In genomic region chr11:3382613-3383275, GRCh38 we compare ENCODE assay signal across 25 cellular contexts. TPM values are rescaled to one million over a fixed set of nuclear protein-coding genes. Genes with fewer than 3 reads are reported as not detected.
DNase-seq lines count a peak whose midpoint lies in the region; ATAC-seq, FAIRE-seq and TF ChIP-seq lines count a peak whose summit lies in the region.
"Had no signal": no experiment of that assay in that cellular context is flagged by ENCODE, and none has a peak within 500 bp of the region (broad histone marks: within the 10 kb centered on the region; RNA-seq: fewer than 3 reads in every experiment).

No MANE protein-coding gene starts in this region.

- H4K5ac ChIP-seq in H9 (ENCODE audit: insufficient read length, low read depth, low read length), result no peak overlapping the region
- no peak overlapping the region for H4K5ac ChIP-seq in H1 (ENCODE audit: insufficient read length, low read depth, low read length)

- H3K4ac ChIP-seq in H9 (ENCODE audit: low read depth, low read length) (no peak overlapping the region), H1 (replicated peaks; ENCODE audit: insufficient read length, low read depth, low read length) (no peak overlapping the region)

- CTCF ChIA-PET in H1 (lab: Charles Lee; ENCODE audit: partially characterized antibody), result interaction anchor here (0.6 to 6.1 kb wide), 8 partner anchors 10 to 385 kb away, joined by 3 to 44 read pairs (median 4); no protein-coding TSS in a partner anchor
- CTCF ChIA-PET in PC-9 (lab: Charles Lee), result no interaction called here

- H3K9ac ChIP-seq in H9 (ENCODE audit: extremely low read depth, insufficient read length, low read length) (peak overlapping the region; percentile 50), Loucy (ENCODE audit: low read depth, low read length, poor library complexity, severe bottlenecking) (no peak overlapping the region), H1 (replicated peaks in 1 of 4; ENCODE audit: extremely low read depth in 1 of 4, low read depth in 3 of 4, low read length in 3 of 4) (peak overlapping the region in 1 of 4 experiments; percentile 52; a peak in 2 of 7 replicates), neural progenitor cell (no peak overlapping the region)

- no peak overlapping the region for H3K18ac ChIP-seq in H9 (ENCODE audit: insufficient read length, low read depth, low read length)
- no peak overlapping the region for H3K18ac ChIP-seq in H1 (ENCODE audit: extremely low read depth, low read length)

- no peak overlapping the region for H2AFZ ChIP-seq in H9 (ENCODE audit: low read length)
- no peak overlapping the region for H2AFZ ChIP-seq in Loucy (ENCODE audit: low read length)
- H2AFZ ChIP-seq in H1 (ENCODE audit: low read length), result no peak overlapping the region
- H2AFZ ChIP-seq in neural progenitor cell (replicated peaks), result no peak overlapping the region
- H2AFZ ChIP-seq in PC-9, result no peak overlapping the region

- H3K27me3 ChIP-seq in H9 (ENCODE audit: insufficient read depth, low read length) (no peaks in the 10 kb centered on the region), Loucy (ENCODE audit: insufficient read depth, low read length, poor library complexity, severe bottlenecking) (peaks cover 5% of the 10 kb centered on the region), H1 (replicated peaks in 1 of 4; ENCODE audit: control insufficient read depth in 3 of 4, extremely low read depth in 1 of 4, insufficient read depth in 3 of 4, low read length in 3 of 4) (no peaks in the 10 kb centered on the region), neural progenitor cell (no peaks in the 10 kb centered on the region), MG63 (no peaks in the 10 kb centered on the region), PC-9 (ENCODE audit: insufficient read depth, low read depth) (peaks cover 6% of the 10 kb centered on the region; the same call in 1 of the 2 replicates)
- H3K27me3 ChIP-seq: gastroesophageal sphincter, pancreas, Peyer's patch had no signal

- H3K23ac ChIP-seq in H9 (ENCODE audit: insufficient read length, low read depth, low read length) (no peak overlapping the region), H1 (ENCODE audit: insufficient read length) (no peak overlapping the region)

- no peak overlapping the region for H3K27ac ChIP-seq in H9 (ENCODE audit: insufficient read length, low read depth, low read length)
- peak overlapping the region; percentile 39; the same call in 1 of the 2 replicates for H3K27ac ChIP-seq in H1 (ENCODE audit: low read depth, low read length)
- no peak overlapping the region for H3K27ac ChIP-seq in neural progenitor cell
- no peak overlapping the region for H3K27ac ChIP-seq in PC-9
- H3K27ac ChIP-seq: gastroesophageal sphincter, pancreas, Peyer's patch had no signal

- H4K91ac ChIP-seq in H9 (ENCODE audit: insufficient read length, low read depth, low read length), result no peak overlapping the region
- H4K91ac ChIP-seq in H1 (replicated peaks; ENCODE audit: insufficient read length, low read length), result no peak overlapping the region

- no peak for TF ChIP-seq RAD21 in H1 (IDR thresholded peaks at IDR 0.05 in 1 of 2, conservative IDR thresholded peaks at IDR 0.05 in 1 of 2; ENCODE audit: low read depth in 2 of 2, low read length in 2 of 2)

- H3K4me1 Mint-ChIP-seq in H9, result peaks cover 31 to 34% of the 10 kb centered on the region in 2 experiments
- H3K4me1 Mint-ChIP-seq in neural progenitor cell, result peaks cover 14% of the 10 kb centered on the region

- H3K79me1 ChIP-seq in H9 (ENCODE audit: insufficient read depth, low read depth, low read length, poor library complexity, severe bottlenecking) (peaks cover 4% of the 10 kb centered on the region), H1 (ENCODE audit: low read depth, low read length) (peaks cover 9% of the 10 kb centered on the region)

- H3K14ac ChIP-seq in H9 (ENCODE audit: insufficient read depth, low read length) (no peak overlapping the region), H1 (ENCODE audit: insufficient read length) (no peak overlapping the region)

- no peak for TF ChIP-seq EP300 in H1 (IDR thresholded peaks at IDR 0.05; ENCODE audit: borderline replicate concordance in 1 of 2, low read depth in 2 of 2, low read length in 2 of 2)

- H3K23me2 ChIP-seq in H9 (ENCODE audit: insufficient read length, low read depth, low read length, poor library complexity, severe bottlenecking), result peaks cover 11% of the 10 kb centered on the region
- H3K23me2 ChIP-seq in H1 (ENCODE audit: low read depth, low read length), result peaks cover 4% of the 10 kb centered on the region

- H2BK15ac ChIP-seq in H9 (ENCODE audit: low read depth, low read length), result no peak overlapping the region
- no peak overlapping the region for H2BK15ac ChIP-seq in H1 (ENCODE audit: low read length)

- H3K36me3 ChIP-seq in Loucy (ENCODE audit: insufficient read depth, low read length), result no peaks in the 10 kb centered on the region
- H3K36me3 ChIP-seq in H1 (ENCODE audit: control insufficient read depth in 2 of 4, insufficient read depth in 4 of 4, low read length in 3 of 4), result peaks cover 23 to 58% (median 41%) of the 10 kb centered on the region in 4 experiments
- no peaks in the 10 kb centered on the region for H3K36me3 ChIP-seq in neural progenitor cell
- no peaks in the 10 kb centered on the region; the same call in 1 of the 2 replicates for H3K36me3 ChIP-seq in MG63
- no peaks in the 10 kb centered on the region for H3K36me3 ChIP-seq in PC-9 (ENCODE audit: low read depth)
- H3K36me3 ChIP-seq: pancreas, Peyer's patch had no signal

- H3K4me2 ChIP-seq in H9 (ENCODE audit: insufficient read depth, insufficient read length, low read length) (peak overlapping the region; percentile 88), Loucy (ENCODE audit: low read depth, low read length, poor library complexity, severe bottlenecking) (no peak overlapping the region), H1 (ENCODE audit: insufficient read depth in 1 of 2, low read depth in 2 of 2, low read length in 2 of 2) (peak overlapping the region; percentile 72 to 89), neural progenitor cell (peak overlapping the region; percentile 94), PC-9 (no peak overlapping the region)

- peak overlapping the region in 1 of 3 experiments; percentile 85; a peak in 3 of 7 replicates for H3K27ac Mint-ChIP-seq in H9
- no peak overlapping the region for H3K27ac Mint-ChIP-seq in neural progenitor cell
- H3K27ac Mint-ChIP-seq: activated CD4-positive, alpha-beta T cell treated with anti-CD3 and anti-CD28 coated beads for 36 hours; activated naive CD4-positive, alpha-beta T cell treated with anti-CD3 and anti-CD28 coated beads, Interleukin-2, amount 50 U/mL, for 72 hours; CD14-positive monocyte; nephron had no signal

- H2BK5ac ChIP-seq in H9 (ENCODE audit: insufficient read length, low read length), result no peak overlapping the region
- H2BK5ac ChIP-seq in H1 (ENCODE audit: low read depth, low read length), result no peak overlapping the region

- intact Hi-C loops in PC-9 (cut with micrococcal nuclease; ENCODE audit: unreplicated experiment), result no loop called here

- no peak overlapping the region for H2BK120ac ChIP-seq in H9 (ENCODE audit: low read depth, low read length, poor library complexity, severe bottlenecking)
- H2BK120ac ChIP-seq in H1 (replicated peaks; ENCODE audit: low read depth, low read length), result no peak overlapping the region

- BruUV-seq in PC-9 (replicated peaks; lab: Mats Ljungman, UMichigan), result no TSS peak

- no peaks in the 10 kb centered on the region for H3K9me3 ChIP-seq in H9 (ENCODE audit: control insufficient read depth, low read depth, low read length)
- peaks cover 5% of the 10 kb centered on the region; the same call in 1 of the 2 replicates for H3K9me3 ChIP-seq in Loucy (ENCODE audit: insufficient read depth, low read depth, low read length)
- H3K9me3 ChIP-seq in H1 (ENCODE audit: insufficient read depth in 2 of 2, low read depth in 1 of 2, low read length in 1 of 2), result no peaks in the 10 kb centered on the region
- H3K9me3 ChIP-seq in neural progenitor cell (ENCODE audit: low read depth), result no peaks in the 10 kb centered on the region
- peaks cover 3% of the 10 kb centered on the region; the same call in 1 of the 2 replicates for H3K9me3 ChIP-seq in MG63
- peaks cover under 1% of the 10 kb centered on the region; the same call in 1 of the 2 replicates for H3K9me3 ChIP-seq in PC-9 (ENCODE audit: insufficient read depth, low read depth)
- H3K9me3 ChIP-seq: gastroesophageal sphincter, HAP-1, pancreas, Peyer's patch had no signal

- TF ChIP-seq CTCF in H9 (conservative IDR thresholded peaks at IDR 0.05) (no peak), Loucy (conservative IDR thresholded peaks at IDR 0.05; ENCODE audit: low read length) (peak; percentile 27; the same call in 1 of the 2 replicates), H1 (IDR thresholded peaks at IDR 0.05; ENCODE audit: control extremely low read depth in 1 of 3, insufficient read depth in 1 of 3, low read depth in 1 of 3, low read length in 3 of 3) (no peak), neural progenitor cell (IDR thresholded peaks at IDR 0.05) (no peak), PC-9 (conservative IDR thresholded peaks at IDR 0.05) (no peak)

- FAIRE-seq in H1 (lab: Jason Lieb, UNC), result no peak
- FAIRE-seq: bronchial epithelial cell, pancreas had no signal

- POLR2A ChIA-PET in H1 (lab: Charles Lee; ENCODE audit: partially characterized antibody), result interaction anchor here (1.8 to 13.5 kb wide), 6 partner anchors 10 to 28 kb away, joined by 4 to 233 read pairs (median 84); no protein-coding TSS in a partner anchor
- POLR2A ChIA-PET in PC-9 (lab: Charles Lee; ENCODE audit: unreplicated experiment), result no interaction called here

- H3K9me2 ChIP-seq in Loucy (replicated peaks; ENCODE audit: low read depth, low read length) (no peaks in the 10 kb centered on the region), PC-9 (ENCODE audit: insufficient read depth) (no peaks in the 10 kb centered on the region)

- H3K4me3 ChIP-seq in Loucy (ENCODE audit: low read length, poor library complexity, severe bottlenecking), result no peak overlapping the region
- peak overlapping the region; percentile 69 to 96 (median 79); a peak in 6 of 8 replicates for H3K4me3 ChIP-seq in H1 (ENCODE audit: extremely low read depth in 1 of 4, insufficient read depth in 2 of 4, low read depth in 3 of 4, low read length in 4 of 4)
- H3K4me3 ChIP-seq in neural progenitor cell, result peak overlapping the region; percentile 56
- H3K4me3 ChIP-seq in MG63, result no peak overlapping the region
- H3K4me3 ChIP-seq in PC-9, result no peak overlapping the region
- H3K4me3 ChIP-seq: gastroesophageal sphincter, HAP-1, pancreas, Peyer's patch had no signal

- DNase-seq in H9, result no peak
- DNase-seq in H1 (ENCODE audit: low read depth in 1 of 2, low spot score in 2 of 2), result no peak
- no peak for DNase-seq in neural progenitor cell (ENCODE audit: low spot score)
- DNase-seq in MG63, result no peak
- DNase-seq in PC-9, result no peak
- DNase-seq in NCI-H510A treated with DMSO at 0.1 percent for 48 hours (lab: John Stamatoyannopoulos, UW), result no peak
- DNase-seq: activated CD4-positive, alpha-beta T cell treated with anti-CD3 and anti-CD28 coated beads for 36 hours; activated effector memory CD4-positive, alpha-beta T cell treated with Interleukin-2 at 50 U/mL for 16 hours; DMS79 treated with DMSO at 0.1 percent for 48 hours; mammary epithelial cell; NCI-H1048; NCI-H1694 treated with DMSO at 0.1 percent for 48 hours; NCI-H524; pancreas; Peyer's patch; SHP77; stimulated activated naive CD4-positive, alpha-beta T cell treated with Interleukin-2 at 50 U/mL for 16 hours had no signal

- H2BK12ac ChIP-seq in H9 (ENCODE audit: insufficient read length, low read depth, low read length), result no peak overlapping the region
- no peak overlapping the region for H2BK12ac ChIP-seq in H1 (ENCODE audit: low read depth, low read length)

- no peak overlapping the region for H2AK5ac ChIP-seq in H9 (ENCODE audit: insufficient read length, low read length)
- H2AK5ac ChIP-seq in H1 (ENCODE audit: low read depth, low read length), result no peak overlapping the region

- H3K36me3 Mint-ChIP-seq in H9 (ENCODE audit: insufficient read depth in 1 of 3, low read depth in 3 of 3) (peaks cover 57 to 59% (median 58%) of the 10 kb centered on the region in 3 experiments), neural progenitor cell (peaks cover 34% of the 10 kb centered on the region)
- H3K36me3 Mint-ChIP-seq: CD14-positive monocyte had no signal

- H4K20me1 ChIP-seq in H9 (ENCODE audit: control insufficient read depth, insufficient read depth, insufficient read length), result no peaks in the 10 kb centered on the region
- H4K20me1 ChIP-seq in Loucy (ENCODE audit: insufficient read depth, low read length, poor library complexity, severe bottlenecking), result peaks cover 8% of the 10 kb centered on the region
- peaks cover 15% of the 10 kb centered on the region in 2 experiments for H4K20me1 ChIP-seq in H1 (replicated peaks in 1 of 2; ENCODE audit: control insufficient read depth in 1 of 2, insufficient read depth in 2 of 2, low read length in 2 of 2)
- H4K20me1 ChIP-seq in neural progenitor cell (ENCODE audit: low read depth), result peaks cover 1% of the 10 kb centered on the region
- no peaks in the 10 kb centered on the region for H4K20me1 ChIP-seq in PC-9 (ENCODE audit: insufficient read depth)

- H3F3A ChIP-seq in Loucy (ENCODE audit: low read depth) (no peaks in the 10 kb centered on the region), neural progenitor cell (ENCODE audit: low read depth) (peaks cover 23% of the 10 kb centered on the region), PC-9 (ENCODE audit: insufficient read depth, low read depth) (no peaks in the 10 kb centered on the region)

- H3K4me1 ChIP-seq in H9 (ENCODE audit: insufficient read depth, low read length), result peaks cover under 1% of the 10 kb centered on the region; the same call in 1 of the 2 replicates
- peaks cover 7% of the 10 kb centered on the region for H3K4me1 ChIP-seq in Loucy (ENCODE audit: insufficient read depth, low read length, poor library complexity, severe bottlenecking)
- H3K4me1 ChIP-seq in H1 (replicated peaks in 1 of 4; ENCODE audit: control insufficient read depth in 3 of 4, insufficient read depth in 4 of 4, low read length in 3 of 4), result peaks cover 1 to 11% (median 6%) of the 10 kb centered on the region in 4 experiments; a peak in 4 of 7 replicates
- H3K4me1 ChIP-seq in neural progenitor cell, result peaks cover 18% of the 10 kb centered on the region
- no peaks in the 10 kb centered on the region for H3K4me1 ChIP-seq in PC-9 (replicated peaks; ENCODE audit: insufficient read depth)

- H3K56ac ChIP-seq in H9 (ENCODE audit: insufficient read length, low read depth, low read length) (no peak overlapping the region), H1 (replicated peaks; ENCODE audit: insufficient read length, low read depth, low read length) (no peak overlapping the region)

- H3K9me3 Mint-ChIP-seq in H9, result no peaks in the 10 kb centered on the region; a peak in 1 of 5 replicates
- H3K9me3 Mint-ChIP-seq in neural progenitor cell, result peaks cover 34% of the 10 kb centered on the region

- H3K79me2 ChIP-seq in H9 (ENCODE audit: insufficient read depth, low read length) (peaks cover 26% of the 10 kb centered on the region), Loucy (ENCODE audit: insufficient read depth, low read length) (peaks cover 12% of the 10 kb centered on the region), H1 (ENCODE audit: control insufficient read depth in 1 of 2, insufficient read depth in 2 of 2, low read length in 2 of 2) (peaks cover 21 to 61% of the 10 kb centered on the region in 2 experiments), neural progenitor cell (ENCODE audit: low read depth) (peaks cover 39% of the 10 kb centered on the region), PC-9 (ENCODE audit: low read depth) (peaks cover 7% of the 10 kb centered on the region)

- no peak for ATAC-seq in GM21723 (IDR thresholded peaks at IDR 0.05; ENCODE audit: unreplicated experiment)
- ATAC-seq: activated CD4-positive, alpha-beta T cell treated with anti-CD3 and anti-CD28 coated beads for 36 hours; activated naive CD4-positive, alpha-beta T cell treated with anti-CD3 and anti-CD28 coated beads, Interleukin-2, amount 50 U/mL, for 72 hours; gastroesophageal sphincter; pancreas had no signal

- no peak overlapping the region for H3T11ph ChIP-seq in H9 (ENCODE audit: low read length)

- H3K4me3 Mint-ChIP-seq in H9, result peak overlapping the region; percentile 88 to 98
- H3K4me3 Mint-ChIP-seq in neural progenitor cell, result no peak overlapping the region
- H3K4me3 Mint-ChIP-seq: activated CD4-positive, alpha-beta T cell treated with anti-CD3 and anti-CD28 coated beads for 36 hours; CD14-positive monocyte had no signal

- WGBS in H9 (ENCODE audit: extremely low coverage, insufficient read length, low lambda C conversion rate), result no CpG with 5 or more reads among the region's 5 CpGs
- WGBS in H1 (ENCODE audit: extremely low coverage in 1 of 2, insufficient coverage in 1 of 2, insufficient read length in 1 of 2, insufficient replicate concordance in 2 of 2, low coverage in 1 of 2, low lambda C conversion rate in 2 of 2, missing lambda C conversion rate in 1 of 2), 2 experiments, result 88% methylated on average over 5 of the region's 5 CpGs; no CpG with 5 or more reads in 1 of the 2 experiments

- no peak overlapping the region for H4K8ac ChIP-seq in H9 (replicated peaks; ENCODE audit: insufficient read length, low read depth, low read length)
- no peak overlapping the region for H4K8ac ChIP-seq in H1 (ENCODE audit: extremely low read depth, insufficient read depth, low read length)

- peak in 1 of 2 experiments; percentile 65; a peak in 2 of 3 replicates for TF ChIP-seq POLR2A in H1 (IDR thresholded peaks at IDR 0.05; ENCODE audit: control extremely low read depth in 1 of 2, low read depth in 2 of 2, low read length in 2 of 2)

- H2BK20ac ChIP-seq in H9 (ENCODE audit: low read depth, low read length, poor library complexity, severe bottlenecking), result no peak overlapping the region
- no peak overlapping the region for H2BK20ac ChIP-seq in H1 (ENCODE audit: low read length)

- H3K27me3 Mint-ChIP-seq in H9 (ENCODE audit: low read depth) (no peaks in the 10 kb centered on the region), neural progenitor cell (ENCODE audit: insufficient read depth, low read depth) (peaks cover 6% of the 10 kb centered on the region)

RNA-seq across cellular contexts. Expression of gene ZNF195, which starts 3.8 kb away (rescaled TPM):
- total RNA-seq in H9 (2021) (108 and 116 TPM in 2 replicates), neural progenitor cell (ENCODE audit: low replicate concordance) (57.9 and 72.2 TPM in 2 replicates), PC-9 (2021) (11.4 and 13.4 TPM in 2 replicates)
- total RNA-seq in H1 (2021; fragmentation: NEBNext Ultra II Directional; extraction: Animal tissue kit (Norgen Biotek cat#: 25700)), result 80.5 and 88.6 TPM in 2 replicates
- polyA plus RNA-seq in H1 (2011; rRNA removed), result 23.4 and 23.9 TPM in 2 replicates
- polyA plus RNA-seq in H1 (2011; cell fraction: cytosol; rRNA removed), result 36.6 TPM
- polyA plus RNA-seq in H1 (2011; cell fraction: nucleus; rRNA removed), result 53.3 TPM
- 50.4 to 66.5 TPM (median 58.0 TPM) in 4 replicates for polyA plus RNA-seq in H1 (2012, experiment 1 of 2)
- 3.1 TPM for polyA plus RNA-seq in H1 (2012, experiment 2 of 2)
- 73.9 TPM for polyA plus RNA-seq in H1 (2013, experiment 1 of 2)
- polyA plus RNA-seq in H1 (2013, experiment 2 of 2), result 70.1 TPM
- polyA minus RNA-seq in H1 (2011; rRNA and poly(A)+ RNA removed), result 98.3 and 120 TPM in 2 replicates
- 69.8 TPM for polyA minus RNA-seq in H1 (2011; cell fraction: cytosol; rRNA and poly(A)+ RNA removed)
- polyA minus RNA-seq in H1 (2011; cell fraction: nucleus; rRNA and poly(A)+ RNA removed), result 194 TPM
- 8.3 and 10.2 TPM in 2 replicates for total RNA-seq in MG63 (2014; rRNA removed; shearing (Covaris generic); ENCODE audit: low replicate concordance)

Comparison
In these comparisons a context has a peak if more than half of its experiments do, and no peak if none do; other contexts are left out.
1. H3K4me2 ChIP-seq: peak in H9 (single experiment), H1 (2 of 2) and neural progenitor cell (single experiment); none in Loucy (single experiment) and PC-9 (single experiment).
2. H3K4me3 ChIP-seq: peak in H1 (4 of 4) and neural progenitor cell (single experiment); none in Loucy (single experiment), MG63 (single experiment) and PC-9 (single experiment).